In genomic region chr17:80774146-80774545, GRCh38 we compare ENCODE assay signal across 13 cellular contexts.
DNase-seq lines count a peak whose midpoint lies in the region; ATAC-seq, FAIRE-seq and TF ChIP-seq lines count a peak whose summit lies in the region.
"Had no signal": no experiment of that assay in that cellular context is flagged by ENCODE, and none has a peak within 500 bp of the region (broad histone marks: within the 10 kb centered on the region; RNA-seq: fewer than 3 reads in every experiment).

No MANE protein-coding gene starts in this region.

- no CpG with 5 or more reads among the region's 20 CpGs for WGBS in neuronal stem cell (ENCODE audit: extremely low coverage in 2 of 2, insufficient read length in 2 of 2, insufficient replicate concordance in 1 of 2), 2 donors

- peak overlapping the region; percentile 24 for H4K91ac ChIP-seq in neuronal stem cell (ENCODE audit: low read depth, low read length, poor library complexity)

- no peak overlapping the region for H2BK12ac ChIP-seq in neuronal stem cell (ENCODE audit: low read length)

- CTCF ChIA-PET in CD4-positive, alpha-beta T cell (lab: Charles Lee) = interaction anchor here (0.9 to 1.6 kb wide), 3 partner anchors 8 to 59 kb away, joined by 3 to 7 read pairs (median 3); no protein-coding TSS in a partner anchor

- H3K36me3 Mint-ChIP-seq in CD4-positive, alpha-beta T cell (ENCODE audit: low read depth) = peaks cover 54% of the 10 kb centered on the region
- peaks cover 16% of the 10 kb centered on the region for H3K36me3 Mint-ChIP-seq in activated naive CD8-positive, alpha-beta T cell

- H2BK15ac ChIP-seq in neuronal stem cell (ENCODE audit: low read length) = no peak overlapping the region

- intact Hi-C loops in CD4-positive, alpha-beta T cell (cut with DNase I, micrococcal nuclease) = no loop called here

- no peak overlapping the region for H3K9ac ChIP-seq in neuronal stem cell (ENCODE audit: low read depth, low read length, poor library complexity)

- peaks cover 76% of the 10 kb centered on the region for H3K4me1 Mint-ChIP-seq in CD4-positive, alpha-beta T cell (ENCODE audit: low read depth)
- H3K4me1 Mint-ChIP-seq in activated naive CD8-positive, alpha-beta T cell (ENCODE audit: low read depth) = peaks cover 63% of the 10 kb centered on the region

- no peaks in the 10 kb centered on the region for H3K79me1 ChIP-seq in neuronal stem cell (ENCODE audit: low read depth, low read length)

- peak overlapping the region; percentile 76 for H3K14ac ChIP-seq in neuronal stem cell (ENCODE audit: low read length)

- peaks cover 0 to 2% of the 10 kb centered on the region in 2 donors for H3K36me3 ChIP-seq in neuronal stem cell (replicated peaks in 1 of 2; ENCODE audit: control insufficient read depth in 2 of 2, insufficient read depth in 2 of 2, low read length in 2 of 2)

- POLR2A ChIA-PET in CD4-positive, alpha-beta T cell (lab: Charles Lee) = interaction anchor here (0.9 to 3.8 kb wide), 8 partner anchors 8 to 347 kb away, joined by 3 to 41 read pairs (median 8); no protein-coding TSS in a partner anchor

- peak overlapping the region; percentile 91 for H3K27ac Mint-ChIP-seq in CD4-positive, alpha-beta T cell
- peak overlapping the region; percentile 97 for H3K27ac Mint-ChIP-seq in activated naive CD8-positive, alpha-beta T cell

- DNase-seq in CD4-positive, alpha-beta T cell = no peak
- DNase-seq in Jurkat, Clone E6-1 (ENCODE audit: low read depth, low spot score) = no peak
- no peak for DNase-seq in neuronal stem cell (ENCODE audit: low spot score)
- DNase-seq in amniotic stem cell (lab: John Stamatoyannopoulos, UW) = no peak
- no peak for DNase-seq in KG1 (lab: John Stamatoyannopoulos, UW)
- no peak for DNase-seq in D721Med (ENCODE audit: insufficient read length, low spot score)
- DNase-seq: EL; HCEC 1CT; SIG-M5; stimulated activated CD4-positive, alpha-beta T cell treated with anti-CD3 and anti-CD28 coated beads, Interleukin-4, amount 100 ng/mL, for 24 hours had no signal

- no peak overlapping the region for H2AFZ ChIP-seq in neuronal stem cell (ENCODE audit: low read length)

- no peak for FAIRE-seq in D721Med (lab: Jason Lieb, UNC)

- no peak overlapping the region for H3K4me2 ChIP-seq in neuronal stem cell (ENCODE audit: insufficient read depth, low read length, poor library complexity, severe bottlenecking)

- no peak overlapping the region for H4K8ac ChIP-seq in neuronal stem cell (ENCODE audit: low read depth, low read length)

- peak overlapping the region; percentile 86 for H3K4me3 Mint-ChIP-seq in CD4-positive, alpha-beta T cell
- peak overlapping the region; percentile 60 for H3K4me3 Mint-ChIP-seq in activated naive CD8-positive, alpha-beta T cell
- H3K4me3 Mint-ChIP-seq: neural crest cell had no signal

- H3K9me3 Mint-ChIP-seq in CD4-positive, alpha-beta T cell = no peaks in the 10 kb centered on the region
- H3K9me3 Mint-ChIP-seq in activated naive CD8-positive, alpha-beta T cell (ENCODE audit: low read depth) = no peaks in the 10 kb centered on the region
- H3K9me3 Mint-ChIP-seq: neural crest cell had no signal

- no peak overlapping the region for H3K4ac ChIP-seq in neuronal stem cell (ENCODE audit: low read length)

- no peak overlapping the region for H2BK120ac ChIP-seq in neuronal stem cell (ENCODE audit: low read depth, low read length)

- no peak overlapping the region for H3K23ac ChIP-seq in neuronal stem cell (ENCODE audit: low read depth, low read length, poor library complexity)

- no peak overlapping the region for H3K18ac ChIP-seq in neuronal stem cell (ENCODE audit: low read length)

- H3K4me1 ChIP-seq in neuronal stem cell (ENCODE audit: control insufficient read depth in 2 of 2, insufficient read depth in 1 of 2, low read depth in 1 of 2, low read length in 2 of 2) = peaks cover 0 to 2% of the 10 kb centered on the region in 2 donors

- H2AK5ac ChIP-seq in neuronal stem cell (ENCODE audit: low read depth, low read length) = no peak overlapping the region

- H3K27me3 Mint-ChIP-seq in CD4-positive, alpha-beta T cell = no peaks in the 10 kb centered on the region
- no peaks in the 10 kb centered on the region for H3K27me3 Mint-ChIP-seq in activated naive CD8-positive, alpha-beta T cell

- no peaks in the 10 kb centered on the region for H3K9me3 ChIP-seq in CD4-positive, alpha-beta T cell (ENCODE audit: control insufficient read depth, low read length)
- H3K9me3 ChIP-seq in neuronal stem cell (replicated peaks in 1 of 2; ENCODE audit: control insufficient read depth in 2 of 2, insufficient read depth in 1 of 2, low read depth in 1 of 2, low read length in 2 of 2) = no peaks in the 10 kb centered on the region

- H3K4me3 ChIP-seq in Jurkat, Clone E6-1 (ENCODE audit: low read length) = peak overlapping the region; percentile 44; the same call in 1 of the 2 replicates
- no peak overlapping the region for H3K4me3 ChIP-seq in neuronal stem cell (ENCODE audit: low read length in 2 of 2)

- H3K27ac ChIP-seq in CD4-positive, alpha-beta T cell (ENCODE audit: low read depth, low read length) = peak overlapping the region; percentile 49
- H3K27ac ChIP-seq in neuronal stem cell (replicated peaks; ENCODE audit: low read length) = no peak overlapping the region

- no peak overlapping the region for H2BK5ac ChIP-seq in neuronal stem cell (ENCODE audit: low read length)

- H3K27me3 ChIP-seq in CD4-positive, alpha-beta T cell (ENCODE audit: control insufficient read depth, insufficient read depth, low read length) = no peaks in the 10 kb centered on the region
- H3K27me3 ChIP-seq in neuronal stem cell (ENCODE audit: control insufficient read depth in 3 of 3, insufficient read depth in 3 of 3, low read depth in 1 of 3, low read length in 3 of 3) = no peaks in the 10 kb centered on the region

- TF ChIP-seq CTCF in CD4-positive, alpha-beta T cell (IDR thresholded peaks at IDR 0.05) = no peak
- TF ChIP-seq CTCF in D721Med (IDR thresholded peaks at IDR 0.05; ENCODE audit: insufficient read depth, missing control alignments) = no peak

- ATAC-seq in CD4-positive, alpha-beta T cell (ENCODE audit: poor library complexity) = no peak
- no peak for ATAC-seq in GM19395 (IDR thresholded peaks at IDR 0.05; ENCODE audit: unreplicated experiment)
